In genomic region chr4:56689661-56690060, GRCh38 we compare ENCODE assay signal across 16 cellular contexts. TPM values are rescaled to one million over a fixed set of nuclear protein-coding genes. Genes with fewer than 3 reads are reported as not detected.
DNase-seq lines count a peak whose midpoint lies in the region; ATAC-seq and TF ChIP-seq lines count a peak whose summit lies in the region.
"Had no signal": no experiment of that assay in that cellular context is flagged by ENCODE, and none has a peak within 500 bp of the region (broad histone marks: within the 10 kb centered on the region; RNA-seq: fewer than 3 reads in every experiment).

No MANE protein-coding gene starts in this region.

- H3K4me3 Mint-ChIP-seq in GM23338 (no peak overlapping the region), type B pancreatic cell (no peak overlapping the region)
- H3K4me3 Mint-ChIP-seq in activated CD4-positive, alpha-beta memory T cell treated with anti-CD3 and anti-CD28 coated beads, Interleukin-2, amount 10 ng/mL, durations not matched to agents 7 days and 5 days, result no peak overlapping the region
- H3K4me3 Mint-ChIP-seq: CD8-positive, alpha-beta memory T cell had no signal

- intact Hi-C loops in heart right ventricle (cut with DNase I), result no loop called here

- no peak overlapping the region for H3K27ac ChIP-seq in GM23338 (ENCODE audit: low read depth)
- no peak overlapping the region for H3K27ac ChIP-seq in heart right ventricle

- H3K4me3 ChIP-seq in GM23338 (no peak overlapping the region), astrocyte of the spinal cord (ENCODE audit: low read depth, low read length) (no peak overlapping the region), heart right ventricle (no peak overlapping the region)
- H3K4me3 ChIP-seq: HAP-1 had no signal

- no peaks in the 10 kb centered on the region for H4K20me1 ChIP-seq in GM23338 (replicated peaks; ENCODE audit: insufficient read depth)

- no peak overlapping the region for H2AFZ ChIP-seq in GM23338

- no peak for TF ChIP-seq CTCF in GM23338 (conservative IDR thresholded peaks at IDR 0.05; ENCODE audit: low read depth in 2 of 2)
- TF ChIP-seq CTCF in astrocyte of the spinal cord (IDR thresholded peaks at IDR 0.05; ENCODE audit: low read depth, low read length), result no peak
- no peak for TF ChIP-seq CTCF in type B pancreatic cell (conservative IDR thresholded peaks at IDR 0.05)
- TF ChIP-seq CTCF in heart right ventricle (IDR thresholded peaks at IDR 0.05), result no peak

- H3K27ac Mint-ChIP-seq in GM23338 (no peak overlapping the region), type B pancreatic cell (peak overlapping the region; percentile 73)
- H3K27ac Mint-ChIP-seq in activated CD4-positive, alpha-beta memory T cell treated with anti-CD3 and anti-CD28 coated beads, Interleukin-2, amount 10 ng/mL, durations not matched to agents 7 days and 5 days, result no peak overlapping the region

- H3K9me3 ChIP-seq in heart right ventricle, result no peaks in the 10 kb centered on the region
- H3K9me3 ChIP-seq: Caco-2, HAP-1 had no signal

- peaks cover 3% of the 10 kb centered on the region; the same call in 1 of the 3 replicates for H3K36me3 Mint-ChIP-seq in GM23338 (ENCODE audit: low read depth)
- H3K36me3 Mint-ChIP-seq in type B pancreatic cell, result no peaks in the 10 kb centered on the region
- H3K36me3 Mint-ChIP-seq in activated CD4-positive, alpha-beta memory T cell treated with anti-CD3 and anti-CD28 coated beads, Interleukin-2, amount 10 ng/mL, durations not matched to agents 7 days and 5 days (ENCODE audit: low read depth), result no peaks in the 10 kb centered on the region
- H3K36me3 Mint-ChIP-seq: CD8-positive, alpha-beta memory T cell had no signal

- CTCF ChIA-PET in activated CD4-positive, alpha-beta memory T cell treated with anti-CD3 and anti-CD28 coated beads, Interleukin-2, amount 10 ng/mL, durations not matched to agents 7 days and 5 days (lab: Charles Lee), result no interaction called here

- no peaks in the 10 kb centered on the region for H3F3A ChIP-seq in GM23338 (replicated peaks; ENCODE audit: low read depth)

- no peaks in the 10 kb centered on the region for H3K9me2 ChIP-seq in GM23338 (ENCODE audit: insufficient read depth)

- DNase-seq in GM23338 (ENCODE audit: low spot score), result no peak
- peak; percentile 25 for DNase-seq in astrocyte of the spinal cord (ENCODE audit: low read depth, low spot score)
- peak; percentile 41 to 50 for DNase-seq in lung microvascular endothelial cell (ENCODE audit: low read depth in 2 of 2)
- DNase-seq in type B pancreatic cell (ENCODE audit: extremely low spot score, unreplicated experiment), result no peak
- no peak for DNase-seq in MV-4-11 (lab: John Stamatoyannopoulos, UW)
- DNase-seq in heart right ventricle, result no peak
- DNase-seq in activated CD4-positive, alpha-beta memory T cell treated with anti-CD3 and anti-CD28 coated beads, Interleukin-2, amount 10 ng/mL, durations not matched to agents 7 days and 5 days, result no peak
- DNase-seq: Caco-2; CD8-positive, alpha-beta memory T cell; DND-41; GDM1 had no signal

- H3K4me2 ChIP-seq in GM23338, result 0 out of 2 replicates have a peak overlapping the region, but pooled peaks have one; percentile 29

- no peaks in the 10 kb centered on the region for H3K27me3 Mint-ChIP-seq in GM23338 (ENCODE audit: insufficient read depth, low read depth, poor library complexity)
- H3K27me3 Mint-ChIP-seq in type B pancreatic cell, result no peaks in the 10 kb centered on the region
- H3K27me3 Mint-ChIP-seq in activated CD4-positive, alpha-beta memory T cell treated with anti-CD3 and anti-CD28 coated beads, Interleukin-2, amount 10 ng/mL, durations not matched to agents 7 days and 5 days, result peaks cover 24% of the 10 kb centered on the region

- no peaks in the 10 kb centered on the region for H3K79me2 ChIP-seq in GM23338 (replicated peaks; ENCODE audit: insufficient read depth)

- H3K36me3 ChIP-seq in GM23338 (ENCODE audit: insufficient read depth) (no peaks in the 10 kb centered on the region), heart right ventricle (no peaks in the 10 kb centered on the region)
- H3K36me3 ChIP-seq: HAP-1 had no signal

- WGBS in heart right ventricle, 2 donors, result 62 to 68% methylated on average over 2 of the region's 2 CpGs

- POLR2A ChIA-PET in activated CD4-positive, alpha-beta memory T cell treated with anti-CD3 and anti-CD28 coated beads, Interleukin-2, amount 10 ng/mL, durations not matched to agents 7 days and 5 days (lab: Charles Lee), result no interaction called here

- ATAC-seq in GM23338, result no peak
- no peak for ATAC-seq in heart right ventricle

- no peaks in the 10 kb centered on the region for H3K27me3 ChIP-seq in GM23338 (ENCODE audit: insufficient read depth)
- peaks cover 0 to 8% (median 0%) of the 10 kb centered on the region in 7 donors for H3K27me3 ChIP-seq in heart right ventricle

- H3K4me1 Mint-ChIP-seq in GM23338 (peaks cover 10% of the 10 kb centered on the region; the same call in 2 of the 3 replicates), type B pancreatic cell (ENCODE audit: unreplicated experiment) (peaks cover 11% of the 10 kb centered on the region)
- H3K4me1 Mint-ChIP-seq in activated CD4-positive, alpha-beta memory T cell treated with anti-CD3 and anti-CD28 coated beads, Interleukin-2, amount 10 ng/mL, durations not matched to agents 7 days and 5 days, result no peaks in the 10 kb centered on the region
- H3K4me1 Mint-ChIP-seq: CD8-positive, alpha-beta memory T cell had no signal

- in situ Hi-C loops in astrocyte of the spinal cord (cut with HindIII; ENCODE audit: low sequenced_read_pairs), result no loop called here

- H3K4me1 ChIP-seq in GM23338 (ENCODE audit: insufficient read depth) (peaks cover 8% of the 10 kb centered on the region; the same call in 1 of the 2 replicates), heart right ventricle (no peaks in the 10 kb centered on the region)
- H3K4me1 ChIP-seq: Caco-2 had no signal

- H3K9me3 Mint-ChIP-seq in GM23338 (peaks cover 4% of the 10 kb centered on the region), type B pancreatic cell (no peaks in the 10 kb centered on the region)
- no peaks in the 10 kb centered on the region for H3K9me3 Mint-ChIP-seq in activated CD4-positive, alpha-beta memory T cell treated with anti-CD3 and anti-CD28 coated beads, Interleukin-2, amount 10 ng/mL, durations not matched to agents 7 days and 5 days
- H3K9me3 Mint-ChIP-seq: CD8-positive, alpha-beta memory T cell had no signal

RNA-seq across cellular contexts. Expression of gene HOPX, which starts 8.6 kb away (rescaled TPM):
- not detected in 2 replicates for total RNA-seq in GM23338 (2014; rRNA removed; shearing (Covaris generic))
- polyA plus RNA-seq in GM23338 (2016; fragmentation: Nextera tagmentation; extraction: Ambion mirVana) (not detected in 2 replicates), heart right ventricle (10 to 100 TPM; 13.1 to 56.3 TPM)
- total RNA-seq in lung microvascular endothelial cell (1.2 and 1.7 TPM in 2 replicates), type B pancreatic cell (ENCODE audit: low replicate concordance) (42.1 and 136 TPM in 2 replicates), heart right ventricle (10 to 100 TPM in 4 of 10 donors, 1 to 10 TPM in 4, under 1 TPM in 2; 0.39 to 90.9 (median 6.1) TPM)
- 100 to 1,000 TPM; 206 to 215 TPM for total RNA-seq in activated CD4-positive, alpha-beta memory T cell treated with anti-CD3 and anti-CD28 coated beads, Interleukin-2, amount 10 ng/mL, durations not matched to agents 7 days and 5 days
- total RNA-seq: A172, Caco-2, H1, HT1080 had no signal
- polyA plus RNA-seq: BJ, H1 had no signal

Comparison
In these comparisons a context has a peak if more than half of its experiments do, and no peak if none do; other contexts are left out.
1. DNase-seq: peak in astrocyte of the spinal cord (single experiment) and lung microvascular endothelial cell (2 of 2); none in GM23338 (single experiment), type B pancreatic cell (single experiment), MV-4-11 (single experiment), heart right ventricle (0 of 2) and activated CD4-positive, alpha-beta memory T cell treated with anti-CD3 and anti-CD28 coated beads, Interleukin-2, amount 10 ng/mL, durations not matched to agents 7 days and 5 days (single experiment).